In the genomic region with DNA sequence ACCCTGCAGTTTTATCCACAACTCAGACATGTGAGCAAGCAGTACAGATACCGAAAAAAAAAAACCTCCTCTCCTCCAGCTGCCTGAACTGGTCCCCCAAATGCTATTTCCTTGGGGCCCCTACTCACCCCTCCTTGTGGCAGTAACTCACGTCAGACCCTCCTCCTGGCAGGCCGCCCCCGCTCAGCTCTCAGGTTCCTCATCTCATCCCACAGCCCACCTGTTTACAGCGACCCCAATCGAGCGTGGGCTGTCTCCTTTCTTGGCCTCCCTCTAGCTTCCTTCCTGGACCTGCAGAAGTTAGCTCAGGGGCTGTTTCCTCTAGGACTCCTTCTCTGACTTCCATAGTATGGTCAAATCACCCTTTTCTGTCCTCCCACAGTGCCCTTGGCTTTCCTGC, we compare ENCODE assay signal across 30 cellular contexts.
"Had no signal": no experiment of that assay in that cellular context is flagged by ENCODE, and none has a peak within 500 bp of the region (broad histone marks: within the 10 kb centered on the region; RNA-seq: fewer than 3 reads in every experiment).

No MANE protein-coding gene starts in this region.

- ATAC-seq: foreskin keratinocyte, heart right ventricle, left colon, mucosa of descending colon, sciatic nerve had no signal

- H3K36me3 Mint-ChIP-seq: mesothelial cell of epicardium, naive B cell, neural progenitor cell had no signal

- H3K9me3 ChIP-seq: colonic mucosa, esophagus muscularis mucosa, heart right ventricle, mucosa of descending colon, prostate gland, right atrium auricular region, thoracic aorta, upper lobe of left lung had no signal

- H3K27ac Mint-ChIP-seq: dendritic cell treated with granulocyte-macrophage colony-stimulating factor and Interleukin-4, amounts not matched to agents 40 ng/mL and 50 ng/mL, for 4 days; memory B cell; naive B cell; nephron; neural progenitor cell had no signal

- DNase-seq: colonic mucosa; effector CD8-positive, alpha-beta T cell; foreskin keratinocyte; glutamatergic neuron; heart right ventricle; hippocampal formation; kidney glomerular epithelial cell; left colon; mucosa of descending colon; naive B cell; nucleus accumbens; stimulated activated CD4-positive, alpha-beta T cell treated with anti-CD3 and anti-CD28 coated beads, Interleukin-12 subunit alpha, Interleukin-12 subunit beta, amount 100 ng/mL, for 4 hours; stimulated activated CD4-positive, alpha-beta T cell treated with anti-CD3 and anti-CD28 coated beads, Interleukin-1b, Interleukin-23, amount 100 ng/mL, for 48 hours; stimulated activated CD4-positive, alpha-beta T cell treated with anti-CD3 and anti-CD28 coated beads, Interleukin-4, amount 100 ng/mL, for 1 hour; stimulated activated CD8-positive, alpha-beta memory T cell treated with anti-CD3 and anti-CD28 coated beads, Interleukin-4, amount 100 ng/mL, for 48 hours; stimulated activated naive CD4-positive, alpha-beta T cell treated with Interleukin-2 at 50 U/mL for 16 hours had no signal

- H3K9me3 Mint-ChIP-seq: dendritic cell treated with granulocyte-macrophage colony-stimulating factor and Interleukin-4, amounts not matched to agents 40 ng/mL and 50 ng/mL, for 4 days; mesothelial cell of epicardium; nephron; neural progenitor cell had no signal

- H3K27me3 Mint-ChIP-seq: dendritic cell treated with granulocyte-macrophage colony-stimulating factor and Interleukin-4, amounts not matched to agents 40 ng/mL and 50 ng/mL, for 4 days; memory B cell; naive B cell had no signal

- H3K9ac ChIP-seq: neural progenitor cell had no signal

- H3K4me3 ChIP-seq: colonic mucosa, esophagus muscularis mucosa, heart right ventricle, lung, mucosa of descending colon, neural progenitor cell, prostate gland, right atrium auricular region, smooth muscle cell, thoracic aorta, tibial nerve, upper lobe of left lung had no signal

- H3K4me1 Mint-ChIP-seq: memory B cell, naive B cell had no signal

- H3K4me3 Mint-ChIP-seq: dendritic cell treated with granulocyte-macrophage colony-stimulating factor and Interleukin-4, amounts not matched to agents 40 ng/mL and 50 ng/mL, for 4 days; memory B cell; mesothelial cell of epicardium; naive B cell; nephron; neural progenitor cell had no signal

- H3K27ac ChIP-seq: colonic mucosa, esophagus muscularis mucosa, foreskin keratinocyte, heart right ventricle, neural progenitor cell, prostate gland, right atrium auricular region, thoracic aorta, tibial nerve, upper lobe of left lung had no signal

- H3K36me3 ChIP-seq: colonic mucosa, esophagus muscularis mucosa, heart right ventricle, neural progenitor cell, prostate gland, right atrium auricular region, thoracic aorta, tibial nerve, upper lobe of left lung had no signal

- H3K4me1 ChIP-seq: colonic mucosa, esophagus muscularis mucosa, foreskin keratinocyte, heart right ventricle, prostate gland, right atrium auricular region, tibial nerve, upper lobe of left lung had no signal

- H3K27me3 ChIP-seq: colonic mucosa, neural progenitor cell, right atrium auricular region, tibial nerve, upper lobe of left lung had no signal
